In the genomic region with DNA sequence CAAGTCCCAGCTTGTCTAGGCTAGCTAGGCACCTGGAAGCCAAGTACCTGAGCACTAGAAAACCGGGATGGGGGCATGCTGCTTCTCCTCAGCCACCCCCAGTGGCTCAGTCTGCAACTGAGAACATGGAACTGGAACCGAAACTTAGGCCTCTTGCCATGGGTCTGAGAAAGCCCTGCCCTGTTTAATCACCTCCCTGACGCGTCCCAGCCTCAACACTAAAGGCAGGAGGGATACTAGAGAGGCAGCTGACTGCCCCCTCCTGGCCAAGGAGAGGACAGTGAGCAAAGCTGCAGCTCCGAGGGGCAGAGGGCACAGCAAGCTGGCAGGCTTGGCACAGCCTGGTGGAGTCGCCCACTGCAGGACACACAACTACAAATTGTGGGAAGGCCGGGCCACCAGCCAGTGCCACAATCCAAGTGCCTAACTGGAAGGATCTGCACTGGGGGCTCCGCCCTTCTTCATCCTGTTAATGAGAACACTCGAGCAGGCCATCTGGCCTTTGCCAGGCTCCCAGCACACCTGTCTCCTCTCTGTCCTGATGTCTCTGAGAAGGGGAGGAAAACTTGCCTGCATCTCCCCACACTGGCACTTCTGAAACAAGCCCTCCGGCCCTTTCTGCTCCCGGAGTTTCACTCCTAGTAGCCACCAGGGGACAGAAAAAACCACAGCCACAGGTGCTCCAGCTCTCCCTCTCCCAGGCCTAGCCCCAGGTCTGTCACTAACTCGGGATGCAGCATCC, we compare ENCODE assay signal across 8 cellular contexts. TPM values are rescaled to one million over a fixed set of nuclear protein-coding genes. Genes with fewer than 3 reads are reported as not detected.
DNase-seq lines count a peak whose midpoint lies in the region; ATAC-seq and TF ChIP-seq lines count a peak whose summit lies in the region.

No MANE protein-coding gene starts in this region.

- intact Hi-C loops in activated B cell treated with CpG ODN at 0.5 μM for 24 hours (cut with micrococcal nuclease): no loop called here

- ATAC-seq in GM21717 (IDR thresholded peaks at IDR 0.05; ENCODE audit: unreplicated experiment): peak; percentile 69
- ATAC-seq in activated B cell treated with CpG ODN at 0.5 μM for 24 hours (ENCODE audit: low read depth): peak; percentile 56
- peak; percentile 89 for ATAC-seq in esophagus mucosa
- no peak for ATAC-seq in HG02870 (IDR thresholded peaks at IDR 0.05; ENCODE audit: unreplicated experiment)

- POLR2A ChIA-PET in activated B cell treated with CpG ODN at 0.5 μM for 24 hours (lab: Charles Lee): no interaction called here

- H3K9me3 Mint-ChIP-seq in activated B cell treated with CpG ODN at 0.5 μM for 24 hours: no peaks in the 10 kb centered on the region

- no peaks in the 10 kb centered on the region for H3K27me3 Mint-ChIP-seq in activated B cell treated with CpG ODN at 0.5 μM for 24 hours

- no peaks in the 10 kb centered on the region for H3K4me1 Mint-ChIP-seq in activated B cell treated with CpG ODN at 0.5 μM for 24 hours

- H3K27ac Mint-ChIP-seq in activated B cell treated with CpG ODN at 0.5 μM for 24 hours: no peak overlapping the region

- TF ChIP-seq CTCF in activated B cell treated with CpG ODN at 0.5 μM for 24 hours (IDR thresholded peaks at IDR 0.05): no peak

- H3K4me3 Mint-ChIP-seq in activated B cell treated with CpG ODN at 0.5 μM for 24 hours: no peak overlapping the region

- no peaks in the 10 kb centered on the region for H3K36me3 Mint-ChIP-seq in activated B cell treated with CpG ODN at 0.5 μM for 24 hours (ENCODE audit: low read depth)

- DNase-seq in DMS53 (lab: John Stamatoyannopoulos, UW) (peak; percentile 68), NCI-H1092 (lab: John Stamatoyannopoulos, UW) (peak; percentile 24), activated B cell treated with CpG ODN at 0.5 μM for 24 hours (no peak), nucleus accumbens (lab: John Stamatoyannopoulos, UW) (peak in 48 of 56 donors; percentile 10 to 73 (median 40)), SW 1271 (lab: John Stamatoyannopoulos, UW) (no peak)

- CTCF ChIA-PET in activated B cell treated with CpG ODN at 0.5 μM for 24 hours (lab: Charles Lee): interaction anchor here (0.9 to 2.4 kb wide), 2 partner anchors 245 to 277 kb away, joined by 4 to 20 read pairs; no protein-coding TSS in a partner anchor

RNA-seq across cellular contexts. Expression of gene BDH1, which starts 53.7 kb away (rescaled TPM):
- total RNA-seq in activated B cell treated with CpG ODN at 0.5 μM for 24 hours (35.1 and 40.9 TPM in 2 replicates), esophagus mucosa (67.9 TPM)

Comparison
In these comparisons a context has a peak if more than half of its experiments do, and no peak if none do; other contexts are left out.
1. DNase-seq: peak in DMS53 (single experiment), NCI-H1092 (single experiment) and nucleus accumbens (48 of 56); none in activated B cell treated with CpG ODN at 0.5 μM for 24 hours (single experiment) and SW 1271 (0 of 2).